ENCODE assay signal across 12 cellular contexts in genomic region chr3:112555535-112556170, GRCh38. TPM values are rescaled to one million over a fixed set of nuclear protein-coding genes. Genes with fewer than 3 reads are reported as not detected.
DNase-seq lines count a peak whose midpoint lies in the region; ATAC-seq and TF ChIP-seq lines count a peak whose summit lies in the region.
"Had no signal": no experiment of that assay in that cellular context is flagged by ENCODE, and none has a peak within 500 bp of the region (broad histone marks: within the 10 kb centered on the region; RNA-seq: fewer than 3 reads in every experiment).

No MANE protein-coding gene starts in this region.

- intact Hi-C loops in dendritic cell treated with granulocyte-macrophage colony-stimulating factor and Interleukin-4, amounts not matched to agents 40 ng/mL and 50 ng/mL, for 4 days (cut with micrococcal nuclease), result no loop called here
- intact Hi-C loops in heart left ventricle (cut with DNase I), result no loop called here

- H3K9me3 ChIP-seq in heart left ventricle, result no peaks in the 10 kb centered on the region
- H3K9me3 ChIP-seq: BE2C had no signal

- H3K36me3 ChIP-seq in heart left ventricle, result peaks cover 0 to 14% (median 4%) of the 10 kb centered on the region in 9 donors
- H3K36me3 ChIP-seq: BE2C, cardiac muscle cell had no signal

- H3K4me1 ChIP-seq in heart left ventricle, result peaks cover 3 to 80% (median 29%) of the 10 kb centered on the region in 12 donors
- H3K4me1 ChIP-seq: BE2C had no signal

- H3K27ac Mint-ChIP-seq in activated T-cell treated with anti-CD3 and anti-CD28 coated beads, Interleukin-2, amount 50 U/mL, for 72 hours, result peak overlapping the region; percentile 76
- H3K27ac Mint-ChIP-seq in dendritic cell treated with granulocyte-macrophage colony-stimulating factor and Interleukin-4, amounts not matched to agents 40 ng/mL and 50 ng/mL, for 4 days, result peak overlapping the region; percentile 56
- peak overlapping the region; percentile 37 for H3K27ac Mint-ChIP-seq in stimulated activated naive B cell treated with anti-CD40 and anti-IgM and Interleukin-4, amounts not matched to agents 10 μg/mL and 1 μg/mL and 100 μg/mL, for 72 hours

- no peak for DNase-seq in activated T-cell treated with anti-CD3 and anti-CD28 coated beads, Interleukin-2, amount 50 U/mL, for 72 hours
- no peak for DNase-seq in activated T-cell treated with anti-CD3 and anti-CD28 coated beads, Interleukin-2, amount 50 U/mL, for 1 hour
- DNase-seq in NCI-H2081 (lab: John Stamatoyannopoulos, UW), result peak; percentile 2 to 58
- DNase-seq in stimulated activated naive B cell treated with anti-CD40 and anti-IgM and Interleukin-4, amounts not matched to agents 10 μg/mL and 1 μg/mL and 100 μg/mL, for 72 hours, result no peak
- no peak for DNase-seq in NCI-H2171 (lab: John Stamatoyannopoulos, UW)
- DNase-seq in heart left ventricle, result no peak
- DNase-seq: BE2C, MM.1S had no signal

- H3K27ac ChIP-seq in heart left ventricle, result peak overlapping the region in 1 of 12 donors; percentile 50
- H3K27ac ChIP-seq: cardiac muscle cell had no signal

- no peaks in the 10 kb centered on the region for H3K9me3 Mint-ChIP-seq in activated T-cell treated with anti-CD3 and anti-CD28 coated beads, Interleukin-2, amount 50 U/mL, for 72 hours
- no peaks in the 10 kb centered on the region for H3K9me3 Mint-ChIP-seq in dendritic cell treated with granulocyte-macrophage colony-stimulating factor and Interleukin-4, amounts not matched to agents 40 ng/mL and 50 ng/mL, for 4 days
- H3K9me3 Mint-ChIP-seq in stimulated activated naive B cell treated with anti-CD40 and anti-IgM and Interleukin-4, amounts not matched to agents 10 μg/mL and 1 μg/mL and 100 μg/mL, for 72 hours, result no peaks in the 10 kb centered on the region

- peaks cover 66% of the 10 kb centered on the region for H3K4me1 Mint-ChIP-seq in activated T-cell treated with anti-CD3 and anti-CD28 coated beads, Interleukin-2, amount 50 U/mL, for 72 hours (ENCODE audit: low read depth)
- H3K4me1 Mint-ChIP-seq in dendritic cell treated with granulocyte-macrophage colony-stimulating factor and Interleukin-4, amounts not matched to agents 40 ng/mL and 50 ng/mL, for 4 days (ENCODE audit: low read depth), result peaks cover 51% of the 10 kb centered on the region
- H3K4me1 Mint-ChIP-seq in stimulated activated naive B cell treated with anti-CD40 and anti-IgM and Interleukin-4, amounts not matched to agents 10 μg/mL and 1 μg/mL and 100 μg/mL, for 72 hours, result peaks cover 26 to 43% of the 10 kb centered on the region in 2 donors

- no peak for TF ChIP-seq CTCF in heart left ventricle (IDR thresholded peaks at IDR 0.05)

- no peak for ATAC-seq in activated T-cell treated with anti-CD3 and anti-CD28 coated beads, Interleukin-2, amount 50 U/mL, for 72 hours (replicated peaks in 1 of 2)
- no peak for ATAC-seq in stimulated activated naive B cell treated with anti-CD40 and anti-IgM and Interleukin-4, amounts not matched to agents 10 μg/mL and 1 μg/mL and 100 μg/mL, for 72 hours (replicated peaks)
- ATAC-seq in GM21529 (IDR thresholded peaks at IDR 0.05; ENCODE audit: unreplicated experiment), result no peak
- no peak for ATAC-seq in heart left ventricle

- H3K27me3 Mint-ChIP-seq in activated T-cell treated with anti-CD3 and anti-CD28 coated beads, Interleukin-2, amount 50 U/mL, for 72 hours (ENCODE audit: low read depth), result no peaks in the 10 kb centered on the region
- H3K27me3 Mint-ChIP-seq in dendritic cell treated with granulocyte-macrophage colony-stimulating factor and Interleukin-4, amounts not matched to agents 40 ng/mL and 50 ng/mL, for 4 days, result no peaks in the 10 kb centered on the region
- H3K27me3 Mint-ChIP-seq in stimulated activated naive B cell treated with anti-CD40 and anti-IgM and Interleukin-4, amounts not matched to agents 10 μg/mL and 1 μg/mL and 100 μg/mL, for 72 hours, result no peaks in the 10 kb centered on the region

- H3K4me3 Mint-ChIP-seq in activated T-cell treated with anti-CD3 and anti-CD28 coated beads, Interleukin-2, amount 50 U/mL, for 72 hours, result peak overlapping the region; percentile 23 to 62
- peak overlapping the region; percentile 56 for H3K4me3 Mint-ChIP-seq in dendritic cell treated with granulocyte-macrophage colony-stimulating factor and Interleukin-4, amounts not matched to agents 40 ng/mL and 50 ng/mL, for 4 days
- no peak overlapping the region for H3K4me3 Mint-ChIP-seq in stimulated activated naive B cell treated with anti-CD40 and anti-IgM and Interleukin-4, amounts not matched to agents 10 μg/mL and 1 μg/mL and 100 μg/mL, for 72 hours

- no peak for TF ChIP-seq POLR2A in heart left ventricle (IDR thresholded peaks at IDR 0.05)

- 91 to 95% (median 93%) methylated on average over 1 of the region's 1 CpG for WGBS in heart left ventricle, 4 donors

- peaks cover 4 to 15% of the 10 kb centered on the region in 2 donors for H3K36me3 Mint-ChIP-seq in activated T-cell treated with anti-CD3 and anti-CD28 coated beads, Interleukin-2, amount 50 U/mL, for 72 hours (ENCODE audit: insufficient read depth in 2 of 2)
- H3K36me3 Mint-ChIP-seq in dendritic cell treated with granulocyte-macrophage colony-stimulating factor and Interleukin-4, amounts not matched to agents 40 ng/mL and 50 ng/mL, for 4 days (ENCODE audit: low read depth), result peaks cover 38% of the 10 kb centered on the region
- peaks cover 17 to 32% of the 10 kb centered on the region in 2 donors for H3K36me3 Mint-ChIP-seq in stimulated activated naive B cell treated with anti-CD40 and anti-IgM and Interleukin-4, amounts not matched to agents 10 μg/mL and 1 μg/mL and 100 μg/mL, for 72 hours

- peak overlapping the region in 1 of 12 donors; percentile 32 for H3K4me3 ChIP-seq in heart left ventricle
- H3K4me3 ChIP-seq: cardiac muscle cell had no signal

- H3K27me3 ChIP-seq in heart left ventricle, result no peaks in the 10 kb centered on the region
- H3K27me3 ChIP-seq: BE2C, cardiac muscle cell had no signal

RNA-seq across cellular contexts. Expression of gene ATG3, which starts 6.1 kb away (rescaled TPM):
- 10 to 100 TPM; 52.0 to 52.2 TPM for total RNA-seq in activated T-cell treated with anti-CD3 and anti-CD28 coated beads, Interleukin-2, amount 50 U/mL, for 72 hours
- 10 to 100 TPM; 36.0 to 62.3 (median 47.2) TPM for total RNA-seq in heart left ventricle
- 10 to 100 TPM; 20.1 to 75.9 TPM for polyA plus RNA-seq in heart left ventricle

RNA-seq across cellular contexts. Expression of gene SLC35A5, which starts 6.2 kb away (rescaled TPM):
- total RNA-seq in activated T-cell treated with anti-CD3 and anti-CD28 coated beads, Interleukin-2, amount 50 U/mL, for 72 hours, result 10 to 100 TPM; 24.8 TPM
- total RNA-seq in heart left ventricle, result 10 to 100 TPM; 12.7 to 28.8 (median 20.2) TPM
- polyA plus RNA-seq in heart left ventricle, result 10 to 100 TPM in 1 of 2 donors, 1 to 10 TPM in 1; 4.2 to 14.3 TPM

RNA-seq across cellular contexts. Expression of gene BTLA, which starts 56.4 kb away (rescaled TPM):
- total RNA-seq in activated T-cell treated with anti-CD3 and anti-CD28 coated beads, Interleukin-2, amount 50 U/mL, for 72 hours, result 10 to 100 TPM; 17.5 to 21.3 TPM
- total RNA-seq in heart left ventricle, result under 1 TPM in 3 of 9 donors, not detected in 6; 0.20 to 0.80 (median 0.29) TPM
- not detected for polyA plus RNA-seq in heart left ventricle
- total RNA-seq: cardiac muscle cell, kidney epithelial cell had no signal
- polyA plus RNA-seq: cardiac muscle cell had no signal

Comparison
In these comparisons a context has a peak if more than half of its experiments do, and no peak if none do; other contexts are left out.
1. DNase-seq: peak in NCI-H2081 (2 of 2); none in activated T-cell treated with anti-CD3 and anti-CD28 coated beads, Interleukin-2, amount 50 U/mL, for 72 hours (0 of 2), activated T-cell treated with anti-CD3 and anti-CD28 coated beads, Interleukin-2, amount 50 U/mL, for 1 hour (single experiment), stimulated activated naive B cell treated with anti-CD40 and anti-IgM and Interleukin-4, amounts not matched to agents 10 μg/mL and 1 μg/mL and 100 μg/mL, for 72 hours (single experiment), NCI-H2171 (single experiment) and heart left ventricle (0 of 5).
2. H3K4me3 Mint-ChIP-seq: peak in activated T-cell treated with anti-CD3 and anti-CD28 coated beads, Interleukin-2, amount 50 U/mL, for 72 hours (2 of 2) and dendritic cell treated with granulocyte-macrophage colony-stimulating factor and Interleukin-4, amounts not matched to agents 40 ng/mL and 50 ng/mL, for 4 days (single experiment); none in stimulated activated naive B cell treated with anti-CD40 and anti-IgM and Interleukin-4, amounts not matched to agents 10 μg/mL and 1 μg/mL and 100 μg/mL, for 72 hours (0 of 2).
3. RNA of gene BTLA, which starts 56.4 kb away (total RNA-seq): 17.5 to 21.3 TPM in activated T-cell treated with anti-CD3 and anti-CD28 coated beads, Interleukin-2, amount 50 U/mL, for 72 hours; 0.20 to 0.80 TPM in heart left ventricle; every median in the first group is over 10 times any median in the second.
4. Peak in every context shown above with its lines, with median percentiles within 50 percentile points of each other: H3K27ac Mint-ChIP-seq.